In the genomic region with DNA sequence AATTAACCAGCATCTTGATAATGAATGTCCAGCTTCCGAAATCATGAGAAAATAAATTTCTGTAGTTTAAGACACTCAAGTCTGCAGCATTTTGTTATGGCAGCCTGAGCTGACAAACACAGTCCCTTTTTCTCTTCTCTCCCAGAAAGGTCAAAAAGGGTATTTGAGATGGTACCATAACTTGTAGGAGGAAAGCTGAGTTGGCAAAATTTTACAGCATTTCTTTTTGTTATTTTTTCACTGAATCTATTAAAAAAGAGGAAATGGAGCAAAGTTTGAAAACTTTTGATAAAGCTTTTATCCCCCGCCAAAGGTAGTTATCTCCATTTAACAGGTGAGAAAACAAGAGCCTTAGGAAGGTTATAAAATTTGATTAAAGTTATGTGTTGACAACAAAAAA, we compare ENCODE assay signal across 21 cellular contexts.
A peak's percentile ranks its signal among the peaks of the same experiment; 100 is the strongest.
DNase-seq lines count a peak whose midpoint lies in the region; ATAC-seq, FAIRE-seq and TF ChIP-seq lines count a peak whose summit lies in the region.
"Had no signal": no experiment of that assay in that cellular context is flagged by ENCODE, and none has a peak within 500 bp of the region (broad histone marks: within the 10 kb centered on the region; RNA-seq: fewer than 3 reads in every experiment).

No MANE protein-coding gene starts in this region.

- no peaks in the 10 kb centered on the region for H3K9me3 ChIP-seq in A549
- 0 out of 2 replicates have a peak, but pooled peaks cover 1% of the 10 kb centered on the region for H3K9me3 ChIP-seq in IMR-90 (ENCODE audit: control insufficient read depth, insufficient read depth, low read length)
- H3K9me3 ChIP-seq: BE2C had no signal

- DNase-seq in A549 (ENCODE audit: low read depth in 1 of 2, low spot score in 1 of 2) (no peak), IMR-90 (no peak), WTC11 (ENCODE audit: low spot score) (no peak), mesendoderm (no peak), OCI-M2 (lab: John Stamatoyannopoulos, UW; ENCODE audit: unreplicated experiment) (no peak), dorsolateral prefrontal cortex (no peak)
- DNase-seq: ACHN; BE2C; C1 segment of cervical spinal cord; CD4-positive, CD25-positive, alpha-beta regulatory T cell; CD8-positive, alpha-beta memory T cell; COR-L47; DMS 273 treated with DMSO at 0.1 percent for 48 hours; DMS53; DND-41; EL; HCEC 1CT had no signal

- TF ChIP-seq RAD21 in A549 (conservative IDR thresholded peaks at IDR 0.05 in 1 of 2, IDR thresholded peaks at IDR 0.05 in 1 of 2) (no peak), IMR-90 (IDR thresholded peaks at IDR 0.05; ENCODE audit: low read length) (no peak)

- no peaks in the 10 kb centered on the region for H3K27me3 Mint-ChIP-seq in WTC11 (ENCODE audit: low read depth)
- H3K27me3 Mint-ChIP-seq: CD4-positive, CD25-positive, alpha-beta regulatory T cell; CD8-positive, alpha-beta memory T cell had no signal

- H4K20me1 ChIP-seq in IMR-90 (ENCODE audit: insufficient read depth, low read length) = no peaks in the 10 kb centered on the region

- H2BK15ac ChIP-seq in IMR-90 (ENCODE audit: low read depth, low read length) = no peak overlapping the region
- H2BK15ac ChIP-seq in mesendoderm (replicated peaks; ENCODE audit: low read depth) = peak overlapping the region; percentile 67

- H3K4ac ChIP-seq in IMR-90 (ENCODE audit: low read depth, low read length) (no peak overlapping the region), mesendoderm (ENCODE audit: low read depth, low read length) (peak overlapping the region; percentile 55)

- H3K9ac ChIP-seq in IMR-90 (ENCODE audit: low read depth, low read length) = no peak overlapping the region
- H3K9ac ChIP-seq in mesendoderm (ENCODE audit: low read length) = no peak overlapping the region

- TF ChIP-seq EP300 in A549 (IDR thresholded peaks at IDR 0.05) = no peak

- H3K4me1 ChIP-seq in A549 (no peaks in the 10 kb centered on the region), IMR-90 (ENCODE audit: control insufficient read depth, insufficient read depth, low read length) (no peaks in the 10 kb centered on the region), mesendoderm (ENCODE audit: control insufficient read depth, low read depth, low read length) (no peaks in the 10 kb centered on the region)
- H3K4me1 ChIP-seq: BE2C had no signal

- 0 out of 2 replicates have a peak overlapping the region, but pooled peaks have one; percentile 24 for H3K27ac Mint-ChIP-seq in WTC11
- H3K27ac Mint-ChIP-seq: CD4-positive, CD25-positive, alpha-beta regulatory T cell; CD8-positive, alpha-beta memory T cell had no signal

- H2BK20ac ChIP-seq in IMR-90 (ENCODE audit: low read depth, low read length) = no peak overlapping the region

- no peak overlapping the region for H3K56ac ChIP-seq in IMR-90 (ENCODE audit: extremely low read depth, insufficient read depth, low read length)
- no peak overlapping the region for H3K56ac ChIP-seq in mesendoderm (ENCODE audit: low read length)

- no peak overlapping the region for H3K4me3 Mint-ChIP-seq in WTC11
- H3K4me3 Mint-ChIP-seq: CD4-positive, CD25-positive, alpha-beta regulatory T cell; CD8-positive, alpha-beta memory T cell had no signal

- no peak overlapping the region for H2AK9ac ChIP-seq in IMR-90 (replicated peaks; ENCODE audit: low read depth, low read length, poor library complexity)

- no peak overlapping the region for H2AFZ ChIP-seq in IMR-90 (replicated peaks; ENCODE audit: low read length, poor library complexity)

- H3K4me1 Mint-ChIP-seq in WTC11 = peaks cover 15% of the 10 kb centered on the region
- H3K4me1 Mint-ChIP-seq: CD4-positive, CD25-positive, alpha-beta regulatory T cell; CD8-positive, alpha-beta memory T cell had no signal

- no peak for FAIRE-seq in A549 (lab: Jason Lieb, UNC)
- FAIRE-seq: GM12878, H54, HTR-8/SVneo had no signal

- H3K9me3 Mint-ChIP-seq in WTC11 = peaks cover 5% of the 10 kb centered on the region

- ATAC-seq in A549 (no peak), IMR-90 (ENCODE audit: low read depth) (no peak), WTC11 (no peak)
- ATAC-seq: GM12878 had no signal

- H3K36me3 ChIP-seq in IMR-90 (ENCODE audit: control insufficient read depth, insufficient read depth, low read length) (no peaks in the 10 kb centered on the region), mesendoderm (ENCODE audit: control insufficient read depth, insufficient read depth, low read length) (no peaks in the 10 kb centered on the region)
- H3K36me3 ChIP-seq: BE2C had no signal

- no peaks in the 10 kb centered on the region for H3K27me3 ChIP-seq in IMR-90 (ENCODE audit: control insufficient read depth, insufficient read depth, low read length)
- no peaks in the 10 kb centered on the region for H3K27me3 ChIP-seq in mesendoderm (ENCODE audit: insufficient read depth, low read length, poor library complexity)
- H3K27me3 ChIP-seq in dorsolateral prefrontal cortex = no peaks in the 10 kb centered on the region
- H3K27me3 ChIP-seq: BE2C had no signal

- in situ Hi-C loops in IMR-90 (cut with MboI; ENCODE audit: low sequenced_read_pairs) = no loop called here

- H3K4me3 ChIP-seq in A549 (no peak overlapping the region), IMR-90 (ENCODE audit: insufficient read depth, low read depth, low read length) (no peak overlapping the region), mesendoderm (ENCODE audit: low read length) (no peak overlapping the region), dorsolateral prefrontal cortex (no peak overlapping the region)
- H3K4me3 ChIP-seq: GM12878 had no signal

- H3K79me2 ChIP-seq in mesendoderm (ENCODE audit: control insufficient read depth, insufficient read depth, low read length) = no peaks in the 10 kb centered on the region

- TF ChIP-seq POLR2A in A549 (IDR thresholded peaks at IDR 0.05; ENCODE audit: low read length) (no peak), IMR-90 (IDR thresholded peaks at IDR 0.05; ENCODE audit: low read depth, low read length) (no peak)

- no peak for TF ChIP-seq CTCF in A549 (IDR thresholded peaks at IDR 0.05)
- TF ChIP-seq CTCF in IMR-90 (conservative IDR thresholded peaks at IDR 0.05; ENCODE audit: low read depth, low read length) = no peak
- TF ChIP-seq CTCF in WTC11 (IDR thresholded peaks at IDR 0.05) = no peak
- TF ChIP-seq CTCF in dorsolateral prefrontal cortex (IDR thresholded peaks at IDR 0.05 in 54 of 56, conservative IDR thresholded peaks at IDR 0.05 in 2 of 56; ENCODE audit: low read depth in 1 of 56, partially characterized antibody in 56 of 56) = no peak

- intact Hi-C loops in IMR-90 (cut with micrococcal nuclease) = no loop called here
- intact Hi-C loops in dorsolateral prefrontal cortex (cut with DNase I) = no loop called here

- H4K8ac ChIP-seq in IMR-90 (ENCODE audit: low read depth in 2 of 2, low read length in 2 of 2) (no peak overlapping the region), mesendoderm (ENCODE audit: low read depth, low read length) (no peak overlapping the region)

- H2BK5ac ChIP-seq in IMR-90 (ENCODE audit: low read depth, low read length, poor library complexity, severe bottlenecking) (no peak overlapping the region), mesendoderm (ENCODE audit: low read length) (no peak overlapping the region)

- H3K36me3 Mint-ChIP-seq in WTC11 = peaks cover 7% of the 10 kb centered on the region
- H3K36me3 Mint-ChIP-seq: CD4-positive, CD25-positive, alpha-beta regulatory T cell; CD8-positive, alpha-beta memory T cell had no signal

- no peak overlapping the region for H3K4me2 ChIP-seq in A549
- H3K4me2 ChIP-seq in IMR-90 (ENCODE audit: low read depth, low read length) = no peak overlapping the region
- H3K4me2 ChIP-seq in mesendoderm (ENCODE audit: low read length) = no peak overlapping the region

- H3K27ac ChIP-seq in A549 (no peak overlapping the region), IMR-90 (ENCODE audit: insufficient read depth, low read length) (no peak overlapping the region), mesendoderm (ENCODE audit: low read depth, low read length) (no peak overlapping the region), dorsolateral prefrontal cortex (no peak overlapping the region)
- H3K27ac ChIP-seq: HL-60 had no signal

- CTCF ChIA-PET in A549 (lab: Yijun Ruan, JAX) (no interaction called here), IMR-90 (lab: Yijun Ruan, JAX) (no interaction called here), WTC11 (lab: Charles Lee) (no interaction called here)

- H3K18ac ChIP-seq in IMR-90 (ENCODE audit: low read depth, low read length) = no peak overlapping the region
- H3K18ac ChIP-seq in mesendoderm (ENCODE audit: low read length) = no peak overlapping the region

- H3K23ac ChIP-seq in IMR-90 (ENCODE audit: low read depth, low read length) (no peak overlapping the region), mesendoderm (ENCODE audit: low read length) (no peak overlapping the region)

- H2AK5ac ChIP-seq in IMR-90 (ENCODE audit: low read depth, low read length) (no peak overlapping the region), mesendoderm (ENCODE audit: low read length) (no peak overlapping the region)

- POLR2A ChIA-PET in A549 (lab: Yijun Ruan, JAX) (no interaction called here), IMR-90 (lab: Charles Lee; ENCODE audit: unreplicated experiment) (no interaction called here), WTC11 (lab: Charles Lee) (no interaction called here)

- H2BK120ac ChIP-seq in IMR-90 (ENCODE audit: low read depth, low read length) (no peak overlapping the region), mesendoderm (ENCODE audit: low read depth, low read length) (no peak overlapping the region)

- dilution Hi-C loops in IMR-90 (cut with HindIII; ENCODE audit: low sequenced_read_pairs, unreplicated experiment) = no loop called here

- H3K14ac ChIP-seq in IMR-90 (replicated peaks; ENCODE audit: low read depth, low read length) = no peak overlapping the region

- no peak overlapping the region for H4K91ac ChIP-seq in IMR-90 (ENCODE audit: insufficient read depth, low read depth, low read length)

- BruUV-seq in IMR-90 (replicated peaks; lab: Mats Ljungman, UMichigan) = no TSS peak

- no peaks in the 10 kb centered on the region for H3K79me1 ChIP-seq in IMR-90 (ENCODE audit: low read depth in 1 of 2, low read length in 2 of 2)
- no peaks in the 10 kb centered on the region for H3K79me1 ChIP-seq in mesendoderm (ENCODE audit: low read length)

- H4K5ac ChIP-seq in IMR-90 (ENCODE audit: low read depth, low read length) (no peak overlapping the region), mesendoderm (ENCODE audit: low read length) (no peak overlapping the region)

- WGBS in A549 (ENCODE audit: missing lambda C conversion rate) = 86% methylated on average over 2 of the region's 2 CpGs
- WGBS in IMR-90 (ENCODE audit: extremely low coverage in 2 of 2, insufficient read length in 1 of 2), 2 experiments = no CpG with 5 or more reads among the region's 2 CpGs
- WGBS in mesendoderm (ENCODE audit: extremely low coverage, insufficient coverage, low lambda C conversion rate) = no CpG with 5 or more reads among the region's 2 CpGs

- H3K9me1 ChIP-seq in IMR-90 (ENCODE audit: insufficient read depth, low read length) = no peaks in the 10 kb centered on the region

TF ChIP-seq in A549, 52 proteins besides CTCF, POLR2A, EP300 and RAD21 (continues in another document):
- peak; percentile 67 for TF ChIP-seq MAFK (IDR thresholded peaks at IDR 0.05; ENCODE audit: partially characterized antibody)

TF ChIP-seq in WTC11, 78 proteins besides CTCF, POLR2A, EP300 and RAD21 (continues in another document):
- TF ChIP-seq IRF2 (CRISPR knock-in tag; IDR thresholded peaks at IDR 0.05; ENCODE audit: borderline replicate concordance, low read depth) = no peak
- no peak for TF ChIP-seq FOXK1 (CRISPR knock-in tag; IDR thresholded peaks at IDR 0.05)
